8 cellular contexts compared by ENCODE assay signal in the genomic region with DNA sequence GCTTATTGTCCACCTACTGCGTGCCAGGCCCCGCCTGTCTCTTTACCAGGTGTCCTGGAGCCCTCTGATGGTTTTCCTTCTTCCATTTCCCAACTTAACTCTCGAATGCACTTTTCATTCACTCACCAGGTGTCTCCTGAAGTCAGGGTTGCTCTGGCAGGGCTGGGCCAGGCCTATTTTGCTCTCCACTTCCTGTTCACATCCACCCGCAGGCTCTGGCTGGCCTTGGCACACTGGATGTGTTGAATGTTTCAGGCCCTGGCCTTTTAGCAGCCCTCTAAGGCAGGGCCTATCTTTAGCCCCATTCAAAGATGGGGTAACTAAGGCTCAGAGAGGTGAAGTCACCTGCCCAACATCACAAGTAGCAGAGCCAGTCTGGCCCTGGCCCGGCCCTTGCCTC. TPM values are rescaled to one million over a fixed set of nuclear protein-coding genes. Genes with fewer than 3 reads are reported as not detected.
A peak's percentile ranks its signal among the peaks of the same experiment; 100 is the strongest.
DNase-seq lines count a peak whose midpoint lies in the region; ATAC-seq and TF ChIP-seq lines count a peak whose summit lies in the region.
"Had no signal": no experiment of that assay in that cellular context is flagged by ENCODE, and none has a peak within 500 bp of the region (broad histone marks: within the 10 kb centered on the region; RNA-seq: fewer than 3 reads in every experiment).

No MANE protein-coding gene starts in this region.

- H3K27ac ChIP-seq in GM23338 (ENCODE audit: low read depth) = no peak overlapping the region
- peak overlapping the region; percentile 39 for H3K27ac ChIP-seq in foreskin keratinocyte
- peak overlapping the region; percentile 24 to 60 (median 45) for H3K27ac ChIP-seq in gastrocnemius medialis
- H3K27ac ChIP-seq in SK-N-SH (ENCODE audit: low read depth in 2 of 2, low read length in 1 of 2) = no peak overlapping the region

- no peaks in the 10 kb centered on the region for H3K9me3 ChIP-seq in gastrocnemius medialis
- no peaks in the 10 kb centered on the region for H3K9me3 ChIP-seq in SK-N-SH

- CTCF ChIA-PET in activated CD4-positive, alpha-beta memory T cell treated with anti-CD3 and anti-CD28 coated beads, Interleukin-2, amount 10 ng/mL, durations not matched to agents 7 days and 5 days (lab: Charles Lee) = interaction anchor here (1.6 kb wide), 1 partner anchor 80 kb away, joined by 4 read pairs; a partner anchor contains a TSS
- CTCF ChIA-PET in SK-N-SH (lab: Yijun Ruan, JAX) = interaction anchor here (0.9 to 1.0 kb wide), 2 partner anchors 29 to 30 kb away, joined by 3 read pairs; no protein-coding TSS in a partner anchor

- peaks cover 42% of the 10 kb centered on the region for H3K36me3 Mint-ChIP-seq in GM23338 (ENCODE audit: low read depth)
- H3K36me3 Mint-ChIP-seq in activated CD4-positive, alpha-beta memory T cell treated with anti-CD3 and anti-CD28 coated beads, Interleukin-2, amount 10 ng/mL, durations not matched to agents 7 days and 5 days (ENCODE audit: low read depth) = peaks cover 54% of the 10 kb centered on the region

- H3F3A ChIP-seq in GM23338 (replicated peaks; ENCODE audit: low read depth) (0 out of 2 replicates have a peak, but pooled peaks cover 3% of the 10 kb centered on the region), SK-N-SH (replicated peaks; ENCODE audit: insufficient read depth) (peaks cover 1% of the 10 kb centered on the region)

- H3K4me3 ChIP-seq in GM23338 = no peak overlapping the region
- H3K4me3 ChIP-seq in gastrocnemius medialis = no peak overlapping the region
- H3K4me3 ChIP-seq in SK-N-SH (ENCODE audit: low read depth in 2 of 2, low read length in 1 of 2) = no peak overlapping the region

- TF ChIP-seq RAD21 in SK-N-SH (IDR thresholded peaks at IDR 0.05; ENCODE audit: low read length) = no peak

- no peak for TF ChIP-seq POLR2A in gastrocnemius medialis (IDR thresholded peaks at IDR 0.05)

- H3K4me1 Mint-ChIP-seq in GM23338 = peaks cover 32% of the 10 kb centered on the region
- peaks cover 92% of the 10 kb centered on the region for H3K4me1 Mint-ChIP-seq in activated CD4-positive, alpha-beta memory T cell treated with anti-CD3 and anti-CD28 coated beads, Interleukin-2, amount 10 ng/mL, durations not matched to agents 7 days and 5 days

- WGBS in SK-N-SH (ENCODE audit: low lambda C conversion rate) = 93% methylated on average over 4 of the region's 5 CpGs

- POLR2A ChIA-PET in activated CD4-positive, alpha-beta memory T cell treated with anti-CD3 and anti-CD28 coated beads, Interleukin-2, amount 10 ng/mL, durations not matched to agents 7 days and 5 days (lab: Charles Lee) = interaction anchor here (0.7 to 6.3 kb wide), 5 partner anchors 10 to 345 kb away, joined by 3 to 43 read pairs (median 8); a partner anchor contains a TSS
- POLR2A ChIA-PET in SK-N-SH (lab: Yijun Ruan, JAX) = no interaction called here

- in situ Hi-C loops in gastrocnemius medialis (cut with MboI; ENCODE audit: low sequenced_read_pairs in 4 of 4) = no loop called here

- no peak overlapping the region for H3K9ac ChIP-seq in SK-N-SH

- no peak for DNase-seq in GM23338 (ENCODE audit: low spot score)
- peak; percentile 36 for DNase-seq in activated CD4-positive, alpha-beta memory T cell treated with anti-CD3 and anti-CD28 coated beads, Interleukin-2, amount 10 ng/mL, durations not matched to agents 7 days and 5 days
- DNase-seq in foreskin keratinocyte = no peak
- DNase-seq in gastrocnemius medialis = no peak
- DNase-seq in SK-N-SH = no peak
- DNase-seq in NCI-H1694 treated with DMSO at 0.1 percent for 48 hours (lab: John Stamatoyannopoulos, UW) = no peak
- no peak for DNase-seq in NCI-H146 treated with DMSO at 0.1 percent for 48 hours (lab: John Stamatoyannopoulos, UW; ENCODE audit: unreplicated experiment)
- DNase-seq: NCI-H1105 treated with DMSO at 0.1 percent for 48 hours had no signal

- H4K20me1 ChIP-seq in GM23338 (replicated peaks; ENCODE audit: insufficient read depth) = peaks cover 33% of the 10 kb centered on the region
- no peaks in the 10 kb centered on the region for H4K20me1 ChIP-seq in SK-N-SH (ENCODE audit: insufficient read depth)

- H3K79me2 ChIP-seq in GM23338 (replicated peaks; ENCODE audit: insufficient read depth) = peaks cover 49% of the 10 kb centered on the region
- peaks cover 85% of the 10 kb centered on the region; the same call in 1 of the 2 replicates for H3K79me2 ChIP-seq in SK-N-SH (ENCODE audit: insufficient read depth)

- no peaks in the 10 kb centered on the region for H3K9me2 ChIP-seq in GM23338 (ENCODE audit: insufficient read depth)
- H3K9me2 ChIP-seq in SK-N-SH = no peaks in the 10 kb centered on the region

- peak overlapping the region; percentile 91 for H3K27ac Mint-ChIP-seq in GM23338
- peak overlapping the region; percentile 96 for H3K27ac Mint-ChIP-seq in activated CD4-positive, alpha-beta memory T cell treated with anti-CD3 and anti-CD28 coated beads, Interleukin-2, amount 10 ng/mL, durations not matched to agents 7 days and 5 days

- H3K4me1 ChIP-seq in GM23338 (ENCODE audit: insufficient read depth) = peaks cover 11% of the 10 kb centered on the region; the same call in 1 of the 2 replicates
- peaks cover 21% of the 10 kb centered on the region for H3K4me1 ChIP-seq in foreskin keratinocyte
- H3K4me1 ChIP-seq in gastrocnemius medialis = peaks cover under 1% of the 10 kb centered on the region in 2 donors
- H3K4me1 ChIP-seq in SK-N-SH (ENCODE audit: control insufficient read depth in 1 of 2, insufficient read depth in 2 of 2, low read depth in 1 of 2, low read length in 1 of 2) = peaks cover 0 to 5% of the 10 kb centered on the region in 2 experiments; a peak in 1 of 4 replicates

- H3K4me2 ChIP-seq in GM23338 (no peak overlapping the region), SK-N-SH (no peak overlapping the region)

- intact Hi-C loops in gastrocnemius medialis (cut with DNase I; ENCODE audit: low total_unique reads) = no loop called here

- ATAC-seq in GM23338 (no peak), foreskin keratinocyte (no peak), gastrocnemius medialis (no peak)

- peaks cover 5% of the 10 kb centered on the region for H3K27me3 Mint-ChIP-seq in GM23338 (ENCODE audit: insufficient read depth, low read depth, poor library complexity)
- no peaks in the 10 kb centered on the region for H3K27me3 Mint-ChIP-seq in activated CD4-positive, alpha-beta memory T cell treated with anti-CD3 and anti-CD28 coated beads, Interleukin-2, amount 10 ng/mL, durations not matched to agents 7 days and 5 days

- no peak overlapping the region for H3K4me3 Mint-ChIP-seq in GM23338
- H3K4me3 Mint-ChIP-seq in activated CD4-positive, alpha-beta memory T cell treated with anti-CD3 and anti-CD28 coated beads, Interleukin-2, amount 10 ng/mL, durations not matched to agents 7 days and 5 days = peak overlapping the region; percentile 47

- H3K36me3 ChIP-seq in GM23338 (ENCODE audit: insufficient read depth) = peaks cover 11% of the 10 kb centered on the region
- peaks cover 0 to 29% of the 10 kb centered on the region in 2 donors for H3K36me3 ChIP-seq in gastrocnemius medialis
- H3K36me3 ChIP-seq in SK-N-SH (replicated peaks in 1 of 2; ENCODE audit: control insufficient read depth in 1 of 2, insufficient read depth in 2 of 2, low read length in 1 of 2) = peaks cover 4 to 28% of the 10 kb centered on the region in 2 experiments

- H2AFZ ChIP-seq in GM23338 = no peak overlapping the region
- H2AFZ ChIP-seq in SK-N-SH (ENCODE audit: low read depth) = no peak overlapping the region

- no peaks in the 10 kb centered on the region for H3K27me3 ChIP-seq in GM23338 (ENCODE audit: insufficient read depth)
- H3K27me3 ChIP-seq in foreskin keratinocyte = no peaks in the 10 kb centered on the region
- no peaks in the 10 kb centered on the region for H3K27me3 ChIP-seq in gastrocnemius medialis
- H3K27me3 ChIP-seq in SK-N-SH (ENCODE audit: insufficient read depth) = no peaks in the 10 kb centered on the region

- TF ChIP-seq CTCF in GM23338 (conservative IDR thresholded peaks at IDR 0.05; ENCODE audit: low read depth in 2 of 2) (no peak), foreskin keratinocyte (conservative IDR thresholded peaks at IDR 0.05) (peak; percentile 14), gastrocnemius medialis (IDR thresholded peaks at IDR 0.05 in 4 of 5, conservative IDR thresholded peaks at IDR 0.05 in 1 of 5) (no peak), SK-N-SH (IDR thresholded peaks at IDR 0.05) (no peak)

- no peaks in the 10 kb centered on the region for H3K9me3 Mint-ChIP-seq in GM23338
- no peaks in the 10 kb centered on the region for H3K9me3 Mint-ChIP-seq in activated CD4-positive, alpha-beta memory T cell treated with anti-CD3 and anti-CD28 coated beads, Interleukin-2, amount 10 ng/mL, durations not matched to agents 7 days and 5 days

- TF ChIP-seq EP300 in SK-N-SH (IDR thresholded peaks at IDR 0.05; ENCODE audit: borderline replicate concordance in 1 of 2, low read depth in 1 of 2, low read length in 1 of 2) = no peak

RNA-seq across cellular contexts. Expression of a gene that starts 16.4 kb away (rescaled TPM):
- total RNA-seq in GM23338 (2014; rRNA removed; shearing (Covaris generic)) = 75.7 and 80.5 TPM in 2 replicates
- polyA plus RNA-seq in GM23338 (2016; fragmentation: Nextera tagmentation; extraction: Ambion mirVana) (35.3 and 37.3 TPM in 2 replicates), foreskin keratinocyte (74.0 and 81.3 TPM in 2 replicates), SK-N-SH (2012; rRNA removed) (28.6 and 30.4 TPM in 2 replicates)
- 10 to 100 TPM; 37.1 to 38.1 TPM for total RNA-seq in activated CD4-positive, alpha-beta memory T cell treated with anti-CD3 and anti-CD28 coated beads, Interleukin-2, amount 10 ng/mL, durations not matched to agents 7 days and 5 days
- total RNA-seq in foreskin keratinocyte (127 and 152 TPM in 2 replicates), gastrocnemius medialis (10 to 100 TPM; 24.4 to 28.4 (median 27.0) TPM)
- polyA plus RNA-seq in SK-N-SH (2012; cell fraction: cytosol; rRNA removed) = 17.5 and 25.6 TPM in 2 replicates
- polyA plus RNA-seq in SK-N-SH (2012; cell fraction: nucleus; rRNA removed) = 20.1 and 21.2 TPM in 2 replicates

RNA-seq across cellular contexts. Expression of a gene that starts 16.6 kb away (rescaled TPM):
- total RNA-seq in GM23338 (2014; rRNA removed; shearing (Covaris generic)) = 29.8 and 34.0 TPM in 2 replicates
- polyA plus RNA-seq in GM23338 (2016; fragmentation: Nextera tagmentation; extraction: Ambion mirVana) (23.0 and 26.1 TPM in 2 replicates), foreskin keratinocyte (13.0 and 16.4 TPM in 2 replicates), SK-N-SH (2012; rRNA removed) (9.4 and 13.3 TPM in 2 replicates)
- 10 to 100 TPM; 12.7 to 14.8 TPM for total RNA-seq in activated CD4-positive, alpha-beta memory T cell treated with anti-CD3 and anti-CD28 coated beads, Interleukin-2, amount 10 ng/mL, durations not matched to agents 7 days and 5 days
- total RNA-seq in foreskin keratinocyte (13.2 and 16.2 TPM in 2 replicates), gastrocnemius medialis (1 to 10 TPM; 4.7 to 7.4 (median 5.8) TPM)
- 5.8 and 7.4 TPM in 2 replicates for polyA plus RNA-seq in SK-N-SH (2012; cell fraction: cytosol; rRNA removed)
- polyA plus RNA-seq in SK-N-SH (2012; cell fraction: nucleus; rRNA removed) = 44.4 and 51.5 TPM in 2 replicates

RNA-seq across cellular contexts. Expression of a gene that starts 22.4 kb away (rescaled TPM):
- total RNA-seq in GM23338 (2014; rRNA removed; shearing (Covaris generic)) = 4.1 and 10.4 TPM in 2 replicates
- polyA plus RNA-seq in GM23338 (2016; fragmentation: Nextera tagmentation; extraction: Ambion mirVana) (16.8 and 23.4 TPM in 2 replicates), foreskin keratinocyte (11.6 and 19.9 TPM in 2 replicates), SK-N-SH (2012; rRNA removed) (0.19 TPM in 1 of 2 replicates, not detected in the other)
- total RNA-seq in activated CD4-positive, alpha-beta memory T cell treated with anti-CD3 and anti-CD28 coated beads, Interleukin-2, amount 10 ng/mL, durations not matched to agents 7 days and 5 days = 1 to 10 TPM; 1.1 to 1.4 TPM
- total RNA-seq in foreskin keratinocyte (8.2 and 12.9 TPM in 2 replicates), gastrocnemius medialis (10 to 100 TPM in 3 of 4 donors, 1 to 10 TPM in 1; 9.5 to 39.3 (median 30.3) TPM)
- not detected in 2 replicates for polyA plus RNA-seq in SK-N-SH (2012; cell fraction: cytosol; rRNA removed)
- polyA plus RNA-seq in SK-N-SH (2012; cell fraction: nucleus; rRNA removed) = 0.26 and 0.49 TPM in 2 replicates

RNA-seq across cellular contexts. Expression of a gene that starts 49.0 kb away (rescaled TPM):
- 20.2 and 21.3 TPM in 2 replicates for total RNA-seq in GM23338 (2014; rRNA removed; shearing (Covaris generic))
- polyA plus RNA-seq in GM23338 (2016; fragmentation: Nextera tagmentation; extraction: Ambion mirVana) (9.8 and 10.3 TPM in 2 replicates), foreskin keratinocyte (20.2 and 22.0 TPM in 2 replicates), SK-N-SH (2012; rRNA removed) (23.1 and 31.7 TPM in 2 replicates)
- 1 to 10 TPM; 7.0 TPM for total RNA-seq in activated CD4-positive, alpha-beta memory T cell treated with anti-CD3 and anti-CD28 coated beads, Interleukin-2, amount 10 ng/mL, durations not matched to agents 7 days and 5 days
- total RNA-seq in foreskin keratinocyte (21.1 and 21.5 TPM in 2 replicates), gastrocnemius medialis (10 to 100 TPM in 1 of 4 donors, 1 to 10 TPM in 3; 6.5 to 11.8 (median 6.6) TPM)
- 15.8 and 23.1 TPM in 2 replicates for polyA plus RNA-seq in SK-N-SH (2012; cell fraction: cytosol; rRNA removed)
- 12.1 and 15.0 TPM in 2 replicates for polyA plus RNA-seq in SK-N-SH (2012; cell fraction: nucleus; rRNA removed)

RNA-seq across cellular contexts. Expression of a gene that starts 49.1 kb away (rescaled TPM):
- total RNA-seq in GM23338 (2014; rRNA removed; shearing (Covaris generic)) = 107 and 117 TPM in 2 replicates
- polyA plus RNA-seq in GM23338 (2016; fragmentation: Nextera tagmentation; extraction: Ambion mirVana) (25.5 and 28.4 TPM in 2 replicates), foreskin keratinocyte (21.9 and 26.5 TPM in 2 replicates), SK-N-SH (2012; rRNA removed) (41.5 and 49.5 TPM in 2 replicates)
- 10 to 100 TPM; 65.8 to 73.6 TPM for total RNA-seq in activated CD4-positive, alpha-beta memory T cell treated with anti-CD3 and anti-CD28 coated beads, Interleukin-2, amount 10 ng/mL, durations not matched to agents 7 days and 5 days
- total RNA-seq in foreskin keratinocyte (55.3 and 61.2 TPM in 2 replicates), gastrocnemius medialis (10 to 100 TPM; 24.7 to 59.7 (median 30.3) TPM)
- polyA plus RNA-seq in SK-N-SH (2012; cell fraction: cytosol; rRNA removed) = 19.7 and 29.6 TPM in 2 replicates
- polyA plus RNA-seq in SK-N-SH (2012; cell fraction: nucleus; rRNA removed) = 74.3 and 77.1 TPM in 2 replicates

Comparison
In these comparisons a context has a peak if more than half of its experiments do, and no peak if none do; other contexts are left out.
1. H3K27ac ChIP-seq: peak in foreskin keratinocyte (single experiment) and gastrocnemius medialis (4 of 4); none in GM23338 (single experiment) and SK-N-SH (0 of 2).